In the genomic region with DNA sequence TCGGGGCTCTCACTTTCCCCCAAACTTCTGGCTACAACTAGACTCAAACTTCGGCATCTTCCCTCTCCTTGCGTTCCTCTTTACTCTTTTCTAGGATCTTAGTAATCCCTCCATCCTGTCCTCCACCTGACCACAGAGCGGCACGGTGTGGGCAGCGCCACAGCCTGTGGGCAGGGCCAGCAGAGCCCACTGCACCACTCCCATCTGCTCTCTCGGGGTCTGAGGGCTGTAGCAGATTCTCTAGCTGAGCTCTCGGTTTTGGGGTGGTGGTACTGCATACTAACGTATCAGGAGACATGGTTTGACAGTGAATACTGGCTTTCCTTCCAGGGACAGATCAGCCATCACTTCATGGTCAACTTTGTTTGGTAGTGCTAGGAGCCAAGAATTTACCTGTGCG, we compare ENCODE assay signal across 20 cellular contexts. TPM values are rescaled to one million over a fixed set of nuclear protein-coding genes. Genes with fewer than 3 reads are reported as not detected.
DNase-seq lines count a peak whose midpoint lies in the region; ATAC-seq and TF ChIP-seq lines count a peak whose summit lies in the region.
"Had no signal": no experiment of that assay in that cellular context is flagged by ENCODE, and none has a peak within 500 bp of the region (broad histone marks: within the 10 kb centered on the region; RNA-seq: fewer than 3 reads in every experiment).

No MANE protein-coding gene starts in this region.

- H3K27me3 Mint-ChIP-seq in stimulated activated naive CD8-positive, alpha-beta T cell treated with anti-CD3 and anti-CD28 coated beads, Interleukin-15, Interleukin-2, amounts not matched to agents 100 ng/mL and 50 ng/mL, for 24 hours = no peaks in the 10 kb centered on the region
- H3K27me3 Mint-ChIP-seq in stimulated activated naive CD8-positive, alpha-beta T cell treated with anti-CD3 and anti-CD28 coated beads, Interleukin-15, amount 100 ng/mL, for 72 hours = no peaks in the 10 kb centered on the region
- H3K27me3 Mint-ChIP-seq in activated CD4-positive, alpha-beta memory T cell treated with anti-CD3 and anti-CD28 coated beads, Interleukin-2, amount 10 ng/mL, durations not matched to agents 7 days and 5 days = no peaks in the 10 kb centered on the region

- H3K4me1 ChIP-seq in testis = peaks cover 12% of the 10 kb centered on the region
- H3K4me1 ChIP-seq: colonic mucosa, right lobe of liver had no signal

- no peaks in the 10 kb centered on the region for H3K4me1 Mint-ChIP-seq in stimulated activated naive CD8-positive, alpha-beta T cell treated with anti-CD3 and anti-CD28 coated beads, Interleukin-15, Interleukin-2, amounts not matched to agents 100 ng/mL and 50 ng/mL, for 24 hours (ENCODE audit: low read depth)
- no peaks in the 10 kb centered on the region for H3K4me1 Mint-ChIP-seq in stimulated activated naive CD8-positive, alpha-beta T cell treated with anti-CD3 and anti-CD28 coated beads, Interleukin-15, amount 100 ng/mL, for 72 hours
- H3K4me1 Mint-ChIP-seq in activated CD4-positive, alpha-beta memory T cell treated with anti-CD3 and anti-CD28 coated beads, Interleukin-2, amount 10 ng/mL, durations not matched to agents 7 days and 5 days = no peaks in the 10 kb centered on the region

- TF ChIP-seq POLR2A in GM18505 (IDR thresholded peaks at IDR 0.05; ENCODE audit: borderline replicate concordance, extremely low read depth, insufficient read depth, insufficient read length) (no peak), testis (IDR thresholded peaks at IDR 0.05) (no peak)

- H3K27me3 ChIP-seq in layer of hippocampus (ENCODE audit: control insufficient read depth, insufficient read depth, low read length) (no peaks in the 10 kb centered on the region), testis (no peaks in the 10 kb centered on the region)
- H3K27me3 ChIP-seq: BE2C, colonic mucosa, right lobe of liver had no signal

- CTCF ChIA-PET in activated CD4-positive, alpha-beta memory T cell treated with anti-CD3 and anti-CD28 coated beads, Interleukin-2, amount 10 ng/mL, durations not matched to agents 7 days and 5 days (lab: Charles Lee) = no interaction called here

- POLR2A ChIA-PET in activated CD4-positive, alpha-beta memory T cell treated with anti-CD3 and anti-CD28 coated beads, Interleukin-2, amount 10 ng/mL, durations not matched to agents 7 days and 5 days (lab: Charles Lee) = interaction anchor here (1.4 to 1.5 kb wide), 2 partner anchors 14 to 39 kb away, joined by 3 to 4 read pairs; no protein-coding TSS in a partner anchor

- H3K27ac ChIP-seq in layer of hippocampus (ENCODE audit: low read depth, low read length) (peak overlapping the region; percentile 2), testis (no peak overlapping the region)
- H3K27ac ChIP-seq: colonic mucosa, right lobe of liver had no signal

- TF ChIP-seq CTCF in testis (IDR thresholded peaks at IDR 0.05) = no peak

- H3K27ac Mint-ChIP-seq in stimulated activated naive CD8-positive, alpha-beta T cell treated with anti-CD3 and anti-CD28 coated beads, Interleukin-15, Interleukin-2, amounts not matched to agents 100 ng/mL and 50 ng/mL, for 24 hours = peak overlapping the region; percentile 29
- no peak overlapping the region for H3K27ac Mint-ChIP-seq in stimulated activated naive CD8-positive, alpha-beta T cell treated with anti-CD3 and anti-CD28 coated beads, Interleukin-15, amount 100 ng/mL, for 72 hours
- peak overlapping the region; percentile 44 for H3K27ac Mint-ChIP-seq in activated CD4-positive, alpha-beta memory T cell treated with anti-CD3 and anti-CD28 coated beads, Interleukin-2, amount 10 ng/mL, durations not matched to agents 7 days and 5 days

- no peaks in the 10 kb centered on the region for H3K36me3 ChIP-seq in testis (ENCODE audit: low read depth, missing control alignments)
- H3K36me3 ChIP-seq: colonic mucosa had no signal

- WGBS in testis, 2 donors = 94 to 95% methylated on average over 10 of the region's 10 CpGs

- no peaks in the 10 kb centered on the region for H3K9me3 Mint-ChIP-seq in stimulated activated naive CD8-positive, alpha-beta T cell treated with anti-CD3 and anti-CD28 coated beads, Interleukin-15, Interleukin-2, amounts not matched to agents 100 ng/mL and 50 ng/mL, for 24 hours
- H3K9me3 Mint-ChIP-seq in stimulated activated naive CD8-positive, alpha-beta T cell treated with anti-CD3 and anti-CD28 coated beads, Interleukin-15, amount 100 ng/mL, for 72 hours = no peaks in the 10 kb centered on the region
- no peaks in the 10 kb centered on the region for H3K9me3 Mint-ChIP-seq in activated CD4-positive, alpha-beta memory T cell treated with anti-CD3 and anti-CD28 coated beads, Interleukin-2, amount 10 ng/mL, durations not matched to agents 7 days and 5 days

- DNase-seq in stimulated activated naive CD8-positive, alpha-beta T cell treated with anti-CD3 and anti-CD28 coated beads, Interleukin-15, amount 100 ng/mL, for 72 hours = no peak
- DNase-seq in activated CD4-positive, alpha-beta memory T cell treated with anti-CD3 and anti-CD28 coated beads, Interleukin-2, amount 10 ng/mL, durations not matched to agents 7 days and 5 days = no peak
- DNase-seq in testis (no peak), islet precursor cell (no peak)
- DNase-seq: activated CD4-positive, alpha-beta T cell treated with anti-CD3 and anti-CD28 coated beads for 1 hour; BE2C; colonic mucosa; mesendoderm; NCI-H2029; NCI-H510A treated with DMSO at 0.1 percent for 48 hours; nucleus accumbens; right lobe of liver; SHP77; stimulated activated CD4-positive, alpha-beta T cell treated with anti-CD3 and anti-CD28 coated beads, Interleukin-2, amount 100 ng/mL, for 24 hours had no signal

- peaks cover 71% of the 10 kb centered on the region for H3K36me3 Mint-ChIP-seq in stimulated activated naive CD8-positive, alpha-beta T cell treated with anti-CD3 and anti-CD28 coated beads, Interleukin-15, Interleukin-2, amounts not matched to agents 100 ng/mL and 50 ng/mL, for 24 hours (ENCODE audit: low read depth)
- peaks cover 64% of the 10 kb centered on the region for H3K36me3 Mint-ChIP-seq in activated CD4-positive, alpha-beta memory T cell treated with anti-CD3 and anti-CD28 coated beads, Interleukin-2, amount 10 ng/mL, durations not matched to agents 7 days and 5 days (ENCODE audit: low read depth)

- H3K4me3 Mint-ChIP-seq in stimulated activated naive CD8-positive, alpha-beta T cell treated with anti-CD3 and anti-CD28 coated beads, Interleukin-15, Interleukin-2, amounts not matched to agents 100 ng/mL and 50 ng/mL, for 24 hours = no peak overlapping the region
- no peak overlapping the region for H3K4me3 Mint-ChIP-seq in stimulated activated naive CD8-positive, alpha-beta T cell treated with anti-CD3 and anti-CD28 coated beads, Interleukin-15, amount 100 ng/mL, for 72 hours
- H3K4me3 Mint-ChIP-seq in activated CD4-positive, alpha-beta memory T cell treated with anti-CD3 and anti-CD28 coated beads, Interleukin-2, amount 10 ng/mL, durations not matched to agents 7 days and 5 days = no peak overlapping the region

- H3K9me3 ChIP-seq in testis = no peaks in the 10 kb centered on the region
- H3K9me3 ChIP-seq: BE2C, colonic mucosa, right lobe of liver, thoracic aorta had no signal

- no peak for ATAC-seq in stimulated activated naive CD8-positive, alpha-beta T cell treated with anti-CD3 and anti-CD28 coated beads, Interleukin-15, amount 100 ng/mL, for 72 hours
- ATAC-seq in GM18505 (IDR thresholded peaks at IDR 0.05; ENCODE audit: unreplicated experiment) (no peak), HG03378 (IDR thresholded peaks at IDR 0.05; ENCODE audit: unreplicated experiment) (no peak)
- ATAC-seq: HepG2, right lobe of liver had no signal

- intact Hi-C loops in testis (cut with DNase I; ENCODE audit: low total_unique reads) = no loop called here

- no peak overlapping the region for H3K4me3 ChIP-seq in testis
- H3K4me3 ChIP-seq: colonic mucosa, right lobe of liver, thoracic aorta had no signal

RNA-seq across cellular contexts. Expression of gene EZR, which starts 57.4 kb away (rescaled TPM):
- 100 to 1,000 TPM; 225 to 228 TPM for total RNA-seq in activated CD4-positive, alpha-beta memory T cell treated with anti-CD3 and anti-CD28 coated beads, Interleukin-2, amount 10 ng/mL, durations not matched to agents 7 days and 5 days
- total RNA-seq in testis = 100 to 1,000 TPM; 164 to 199 TPM
- 129 TPM for polyA plus RNA-seq in testis (ENCODE audit: insufficient read depth, low read depth, low replicate concordance)

Comparison
In these comparisons a context has a peak if more than half of its experiments do, and no peak if none do; other contexts are left out.
1. H3K27ac Mint-ChIP-seq: peak in stimulated activated naive CD8-positive, alpha-beta T cell treated with anti-CD3 and anti-CD28 coated beads, Interleukin-15, Interleukin-2, amounts not matched to agents 100 ng/mL and 50 ng/mL, for 24 hours (single experiment) and activated CD4-positive, alpha-beta memory T cell treated with anti-CD3 and anti-CD28 coated beads, Interleukin-2, amount 10 ng/mL, durations not matched to agents 7 days and 5 days (single experiment); none in stimulated activated naive CD8-positive, alpha-beta T cell treated with anti-CD3 and anti-CD28 coated beads, Interleukin-15, amount 100 ng/mL, for 72 hours (0 of 2).